1 cellular context compared by ENCODE assay signal in genomic region chr22:19122752-19123492, GRCh38.
A peak's percentile ranks its signal among the peaks of the same experiment; 100 is the strongest.
TF ChIP-seq lines count a peak whose summit lies in the region.

No MANE protein-coding gene starts in this region.

TF ChIP-seq in H1, 55 proteins besides CTCF, POLR2A, EP300 and RAD21:
- TF ChIP-seq FOSL1 (IDR thresholded peaks at IDR 0.05; ENCODE audit: insufficient read depth, low read depth, low read length) (no peak), ATF3 (IDR thresholded peaks at IDR 0.05; ENCODE audit: insufficient read depth, low read depth, low read length) (no peak), POLR2AphosphoS5 (IDR thresholded peaks at IDR 0.05; ENCODE audit: low read depth, low read length) (0 out of 2 replicates have a peak, but pooled peaks have one; percentile 2), SIX5 (IDR thresholded peaks at IDR 0.05; ENCODE audit: low read depth, low read length) (no peak), SRF (IDR thresholded peaks at IDR 0.05; ENCODE audit: low read depth, low read length) (no peak), PHF8 (conservative IDR thresholded peaks at IDR 0.05; ENCODE audit: low read depth, low read length) (peak; percentile 34), POU5F1 (IDR thresholded peaks at IDR 0.05; ENCODE audit: low read depth, low read length) (no peak), TAF7 (optimal IDR thresholded peaks at IDR 0.05; ENCODE audit: borderline replicate concordance, low read depth, low read length) (no peak), JUN (IDR thresholded peaks at IDR 0.05; ENCODE audit: low read depth, low read length) (no peak)
- TF ChIP-seq, protein P1, sequence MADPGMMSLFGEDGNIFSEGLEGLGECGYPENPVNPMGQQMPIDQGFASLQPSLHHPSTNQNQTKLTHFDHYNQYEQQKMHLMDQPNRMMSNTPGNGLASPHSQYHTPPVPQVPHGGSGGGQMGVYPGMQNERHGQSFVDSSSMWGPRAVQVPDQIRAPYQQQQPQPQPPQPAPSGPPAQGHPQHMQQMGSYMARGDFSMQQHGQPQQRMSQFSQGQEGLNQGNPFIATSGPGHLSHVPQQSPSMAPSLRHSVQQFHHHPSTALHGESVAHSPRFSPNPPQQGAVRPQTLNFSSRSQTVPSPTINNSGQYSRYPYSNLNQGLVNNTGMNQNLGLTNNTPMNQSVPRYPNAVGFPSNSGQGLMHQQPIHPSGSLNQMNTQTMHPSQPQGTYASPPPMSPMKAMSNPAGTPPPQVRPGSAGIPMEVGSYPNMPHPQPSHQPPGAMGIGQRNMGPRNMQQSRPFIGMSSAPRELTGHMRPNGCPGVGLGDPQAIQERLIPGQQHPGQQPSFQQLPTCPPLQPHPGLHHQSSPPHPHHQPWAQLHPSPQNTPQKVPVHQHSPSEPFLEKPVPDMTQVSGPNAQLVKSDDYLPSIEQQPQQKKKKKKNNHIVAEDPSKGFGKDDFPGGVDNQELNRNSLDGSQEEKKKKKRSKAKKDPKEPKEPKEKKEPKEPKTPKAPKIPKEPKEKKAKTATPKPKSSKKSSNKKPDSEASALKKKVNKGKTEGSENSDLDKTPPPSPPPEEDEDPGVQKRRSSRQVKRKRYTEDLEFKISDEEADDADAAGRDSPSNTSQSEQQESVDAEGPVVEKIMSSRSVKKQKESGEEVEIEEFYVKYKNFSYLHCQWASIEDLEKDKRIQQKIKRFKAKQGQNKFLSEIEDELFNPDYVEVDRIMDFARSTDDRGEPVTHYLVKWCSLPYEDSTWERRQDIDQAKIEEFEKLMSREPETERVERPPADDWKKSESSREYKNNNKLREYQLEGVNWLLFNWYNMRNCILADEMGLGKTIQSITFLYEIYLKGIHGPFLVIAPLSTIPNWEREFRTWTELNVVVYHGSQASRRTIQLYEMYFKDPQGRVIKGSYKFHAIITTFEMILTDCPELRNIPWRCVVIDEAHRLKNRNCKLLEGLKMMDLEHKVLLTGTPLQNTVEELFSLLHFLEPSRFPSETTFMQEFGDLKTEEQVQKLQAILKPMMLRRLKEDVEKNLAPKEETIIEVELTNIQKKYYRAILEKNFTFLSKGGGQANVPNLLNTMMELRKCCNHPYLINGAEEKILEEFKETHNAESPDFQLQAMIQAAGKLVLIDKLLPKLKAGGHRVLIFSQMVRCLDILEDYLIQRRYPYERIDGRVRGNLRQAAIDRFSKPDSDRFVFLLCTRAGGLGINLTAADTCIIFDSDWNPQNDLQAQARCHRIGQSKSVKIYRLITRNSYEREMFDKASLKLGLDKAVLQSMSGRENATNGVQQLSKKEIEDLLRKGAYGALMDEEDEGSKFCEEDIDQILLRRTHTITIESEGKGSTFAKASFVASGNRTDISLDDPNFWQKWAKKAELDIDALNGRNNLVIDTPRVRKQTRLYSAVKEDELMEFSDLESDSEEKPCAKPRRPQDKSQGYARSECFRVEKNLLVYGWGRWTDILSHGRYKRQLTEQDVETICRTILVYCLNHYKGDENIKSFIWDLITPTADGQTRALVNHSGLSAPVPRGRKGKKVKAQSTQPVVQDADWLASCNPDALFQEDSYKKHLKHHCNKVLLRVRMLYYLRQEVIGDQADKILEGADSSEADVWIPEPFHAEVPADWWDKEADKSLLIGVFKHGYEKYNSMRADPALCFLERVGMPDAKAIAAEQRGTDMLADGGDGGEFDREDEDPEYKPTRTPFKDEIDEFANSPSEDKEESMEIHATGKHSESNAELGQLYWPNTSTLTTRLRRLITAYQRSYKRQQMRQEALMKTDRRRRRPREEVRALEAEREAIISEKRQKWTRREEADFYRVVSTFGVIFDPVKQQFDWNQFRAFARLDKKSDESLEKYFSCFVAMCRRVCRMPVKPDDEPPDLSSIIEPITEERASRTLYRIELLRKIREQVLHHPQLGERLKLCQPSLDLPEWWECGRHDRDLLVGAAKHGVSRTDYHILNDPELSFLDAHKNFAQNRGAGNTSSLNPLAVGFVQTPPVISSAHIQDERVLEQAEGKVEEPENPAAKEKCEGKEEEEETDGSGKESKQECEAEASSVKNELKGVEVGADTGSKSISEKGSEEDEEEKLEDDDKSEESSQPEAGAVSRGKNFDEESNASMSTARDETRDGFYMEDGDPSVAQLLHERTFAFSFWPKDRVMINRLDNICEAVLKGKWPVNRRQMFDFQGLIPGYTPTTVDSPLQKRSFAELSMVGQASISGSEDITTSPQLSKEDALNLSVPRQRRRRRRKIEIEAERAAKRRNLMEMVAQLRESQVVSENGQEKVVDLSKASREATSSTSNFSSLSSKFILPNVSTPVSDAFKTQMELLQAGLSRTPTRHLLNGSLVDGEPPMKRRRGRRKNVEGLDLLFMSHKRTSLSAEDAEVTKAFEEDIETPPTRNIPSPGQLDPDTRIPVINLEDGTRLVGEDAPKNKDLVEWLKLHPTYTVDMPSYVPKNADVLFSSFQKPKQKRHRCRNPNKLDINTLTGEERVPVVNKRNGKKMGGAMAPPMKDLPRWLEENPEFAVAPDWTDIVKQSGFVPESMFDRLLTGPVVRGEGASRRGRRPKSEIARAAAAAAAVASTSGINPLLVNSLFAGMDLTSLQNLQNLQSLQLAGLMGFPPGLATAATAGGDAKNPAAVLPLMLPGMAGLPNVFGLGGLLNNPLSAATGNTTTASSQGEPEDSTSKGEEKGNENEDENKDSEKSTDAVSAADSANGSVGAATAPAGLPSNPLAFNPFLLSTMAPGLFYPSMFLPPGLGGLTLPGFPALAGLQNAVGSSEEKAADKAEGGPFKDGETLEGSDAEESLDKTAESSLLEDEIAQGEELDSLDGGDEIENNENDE (IDR thresholded peaks at IDR 0.05; ENCODE audit: insufficient replicate concordance, low read length) = no peak
